Comparison of ENCODE assay signal across 12 cellular contexts in the genomic region with DNA sequence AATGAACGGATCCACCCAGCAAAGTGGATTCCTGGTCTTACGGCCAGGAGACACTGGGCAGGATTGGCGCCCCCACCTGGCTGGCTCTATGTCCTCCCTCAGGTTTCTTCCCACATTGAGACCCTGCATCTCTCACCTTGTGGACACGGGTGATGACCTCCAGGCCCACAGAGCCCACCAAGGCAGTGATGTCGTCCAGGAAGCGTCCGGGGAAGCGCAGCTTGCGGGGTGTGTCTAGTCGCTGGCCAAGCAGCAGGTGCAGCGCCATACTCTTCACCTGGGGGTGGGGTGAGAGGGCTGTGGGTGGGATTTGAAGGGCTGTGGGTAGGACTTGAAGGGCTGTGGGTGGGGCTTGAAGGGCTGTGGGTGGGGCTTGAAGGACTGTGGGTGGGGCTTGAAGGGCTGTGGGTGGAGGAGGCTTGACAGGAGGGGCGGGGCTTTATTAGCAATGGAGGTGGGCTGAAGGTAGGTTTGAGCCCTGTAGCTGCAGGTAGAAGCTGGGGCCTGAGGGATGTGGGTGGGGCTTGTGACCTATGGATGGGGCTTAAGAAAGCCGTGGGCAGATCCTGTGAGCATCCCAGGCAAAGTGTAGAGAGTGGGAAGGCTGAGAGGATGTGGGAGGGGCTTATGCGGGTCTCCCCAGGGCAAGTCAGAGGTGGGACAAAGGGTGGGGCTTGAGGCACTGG. TPM values are rescaled to one million over a fixed set of nuclear protein-coding genes. Genes with fewer than 3 reads are reported as not detected.
DNase-seq lines count a peak whose midpoint lies in the region; ATAC-seq and TF ChIP-seq lines count a peak whose summit lies in the region.
"Had no signal": no experiment of that assay in that cellular context is flagged by ENCODE, and none has a peak within 500 bp of the region (broad histone marks: within the 10 kb centered on the region; RNA-seq: fewer than 3 reads in every experiment).

No MANE protein-coding gene starts in this region.

- H3K36me3 ChIP-seq in MM.1S (replicated peaks; ENCODE audit: insufficient read depth, low read length) (no peaks in the 10 kb centered on the region), brain microvascular endothelial cell (replicated peaks) (peaks cover 7% of the 10 kb centered on the region), osteoblast (ENCODE audit: insufficient read depth, low read length) (peaks cover 6% of the 10 kb centered on the region)
- H3K36me3 ChIP-seq: BLaER1 treated with 17β-estradiol and CSF1 and Interleukin-3, amounts not matched to agents 10 nM and 100 nM had no signal

- H4K20me1 ChIP-seq in MM.1S (ENCODE audit: insufficient read depth, low read length) (no peaks in the 10 kb centered on the region), osteoblast (ENCODE audit: insufficient read depth, low read length) (no peaks in the 10 kb centered on the region)
- H4K20me1 ChIP-seq: BLaER1 treated with 17β-estradiol and CSF1 and Interleukin-3, amounts not matched to agents 10 nM and 100 nM had no signal

- H2AFZ ChIP-seq in MM.1S (ENCODE audit: low read length) (no peak overlapping the region), osteoblast (ENCODE audit: low read length) (no peak overlapping the region)

- H3K4me2 ChIP-seq in MM.1S (ENCODE audit: low read depth, low read length) (no peak overlapping the region), osteoblast (ENCODE audit: insufficient read depth, low read length) (no peak overlapping the region)
- H3K4me2 ChIP-seq: BLaER1 treated with 17β-estradiol and CSF1 and Interleukin-3, amounts not matched to agents 10 nM and 100 nM had no signal

- H3K79me2 ChIP-seq in MM.1S (ENCODE audit: low read length) = no peaks in the 10 kb centered on the region
- no peaks in the 10 kb centered on the region for H3K79me2 ChIP-seq in osteoblast (ENCODE audit: insufficient read depth, low read length)

- H3K4me3 ChIP-seq in MM.1S (ENCODE audit: low read length) = no peak overlapping the region
- no peak overlapping the region for H3K4me3 ChIP-seq in brain microvascular endothelial cell (ENCODE audit: low read depth, low read length)
- H3K4me3 ChIP-seq in osteoblast (ENCODE audit: insufficient read depth, low read length) = no peak overlapping the region
- H3K4me3 ChIP-seq: BLaER1 treated with 17β-estradiol and CSF1 and Interleukin-3, amounts not matched to agents 10 nM and 100 nM had no signal

- no peak for ATAC-seq in GM18519 (IDR thresholded peaks at IDR 0.05; ENCODE audit: low FRiP score, unreplicated experiment)

- peak; percentile 54 for DNase-seq in activated CD4-positive, alpha-beta T cell treated with anti-CD3 and anti-CD28 coated beads for 48 hours
- no peak for DNase-seq in activated CD4-positive, alpha-beta T cell treated with anti-CD3 and anti-CD28 coated beads, Interleukin-2, amount 50 U/mL, for 4 hours
- DNase-seq in MM.1S (no peak), brain microvascular endothelial cell (no peak), osteoblast (ENCODE audit: insufficient read length, low spot score, missing footprints) (peak; percentile 61), activated gamma-delta T cell treated with Interleukin-2 at 50 U/mL for 16 hours (no peak), NCI-H524 treated with DMSO at 0.1 percent for 48 hours (lab: John Stamatoyannopoulos, UW) (no peak)
- DNase-seq: NCI-H2029 treated with DMSO at 0.1 percent for 48 hours had no signal

- H3K9me2 ChIP-seq in MM.1S (replicated peaks; ENCODE audit: insufficient read depth, low read length) = no peaks in the 10 kb centered on the region

- no peaks in the 10 kb centered on the region for H3F3A ChIP-seq in MM.1S (ENCODE audit: insufficient read depth, low read length)

- TF ChIP-seq CTCF in MM.1S (IDR thresholded peaks at IDR 0.05; ENCODE audit: low read length) (peak; percentile 41), brain microvascular endothelial cell (IDR thresholded peaks at IDR 0.05; ENCODE audit: low read depth, low read length, missing control alignments) (peak; percentile 19), osteoblast (IDR thresholded peaks at IDR 0.05; ENCODE audit: extremely low read depth, low read depth, low read length) (no peak)

- H3K9me3 ChIP-seq in MM.1S (replicated peaks; ENCODE audit: insufficient read depth, low read length) (no peaks in the 10 kb centered on the region), osteoblast (ENCODE audit: low read depth, low read length) (no peaks in the 10 kb centered on the region)
- H3K9me3 ChIP-seq: BLaER1 treated with 17β-estradiol and CSF1 and Interleukin-3, amounts not matched to agents 10 nM and 100 nM had no signal

- H3K27ac ChIP-seq in MM.1S (ENCODE audit: low read length) (no peak overlapping the region), brain microvascular endothelial cell (no peak overlapping the region), osteoblast (ENCODE audit: low read depth, low read length) (no peak overlapping the region)
- H3K27ac ChIP-seq: BLaER1 treated with 17β-estradiol and CSF1 and Interleukin-3, amounts not matched to agents 10 nM and 100 nM; HL-60 had no signal

- in situ Hi-C loops in brain microvascular endothelial cell (cut with HindIII; ENCODE audit: low pct_ligation_motif_present, low sequenced_read_pairs) = no loop called here

- H3K4me1 ChIP-seq in MM.1S (ENCODE audit: low read length) = no peaks in the 10 kb centered on the region
- no peaks in the 10 kb centered on the region for H3K4me1 ChIP-seq in osteoblast (ENCODE audit: insufficient read depth, low read length)

- no peak overlapping the region for H3K9ac ChIP-seq in MM.1S (ENCODE audit: low read length)
- H3K9ac ChIP-seq: BLaER1 treated with 17β-estradiol and CSF1 and Interleukin-3, amounts not matched to agents 10 nM and 100 nM had no signal

- H3K27me3 ChIP-seq in MM.1S (replicated peaks; ENCODE audit: insufficient read depth, low read length) (peaks cover 9% of the 10 kb centered on the region; the same call in 1 of the 2 replicates), brain microvascular endothelial cell (replicated peaks) (no peaks in the 10 kb centered on the region), osteoblast (ENCODE audit: insufficient read depth, low read length) (no peaks in the 10 kb centered on the region)
- H3K27me3 ChIP-seq: BLaER1 treated with 17β-estradiol and CSF1 and Interleukin-3, amounts not matched to agents 10 nM and 100 nM had no signal

RNA-seq across cellular contexts. Expression of a gene that starts 12.1 kb away (rescaled TPM):
- total RNA-seq in osteoblast = not detected in 2 replicates
- total RNA-seq: myocyte had no signal

RNA-seq across cellular contexts. Expression of a gene that starts 30.0 kb away (rescaled TPM):
- total RNA-seq in osteoblast = 253 and 295 TPM in 2 replicates

RNA-seq across cellular contexts. Expression of a gene that starts 35.0 kb away (rescaled TPM):
- 12.7 and 183 TPM in 2 replicates for total RNA-seq in osteoblast

Comparison
In these comparisons a context has a peak if more than half of its experiments do, and no peak if none do; other contexts are left out.
1. DNase-seq: peak in activated CD4-positive, alpha-beta T cell treated with anti-CD3 and anti-CD28 coated beads for 48 hours (single experiment) and osteoblast (single experiment); none in activated CD4-positive, alpha-beta T cell treated with anti-CD3 and anti-CD28 coated beads, Interleukin-2, amount 50 U/mL, for 4 hours (0 of 2), MM.1S (single experiment), brain microvascular endothelial cell (single experiment), activated gamma-delta T cell treated with Interleukin-2 at 50 U/mL for 16 hours (single experiment) and NCI-H524 treated with DMSO at 0.1 percent for 48 hours (single experiment).